ENCODE assay signal across 13 cellular contexts in the genomic region with DNA sequence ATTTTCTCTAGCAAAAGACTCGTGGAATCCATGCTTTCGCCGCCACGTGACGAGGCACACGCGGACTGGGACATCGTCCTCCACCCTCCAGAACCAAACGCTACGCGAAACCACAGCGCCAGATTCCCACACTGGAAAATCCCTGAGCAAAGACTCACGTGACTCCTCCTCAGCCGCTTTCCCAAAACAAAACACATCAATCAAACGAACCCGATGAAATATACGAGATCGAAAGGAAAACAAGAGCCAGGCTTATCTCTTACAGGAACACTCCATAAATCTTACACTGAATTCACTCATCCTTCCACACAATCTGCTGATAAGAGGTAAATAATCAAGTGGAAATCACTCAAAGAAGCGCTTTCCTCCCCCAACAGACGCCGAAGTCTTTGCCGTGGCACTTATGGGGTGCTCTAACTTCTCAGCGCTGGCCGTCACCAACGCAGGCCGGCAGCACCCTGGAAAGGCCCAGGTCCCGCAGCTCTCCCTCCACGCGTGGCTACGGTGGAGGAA. TPM values are rescaled to one million over a fixed set of nuclear protein-coding genes. Genes with fewer than 3 reads are reported as not detected.
A peak's percentile ranks its signal among the peaks of the same experiment; 100 is the strongest.
DNase-seq lines count a peak whose midpoint lies in the region; ATAC-seq and TF ChIP-seq lines count a peak whose summit lies in the region.
"Had no signal": no experiment of that assay in that cellular context is flagged by ENCODE, and none has a peak within 500 bp of the region (broad histone marks: within the 10 kb centered on the region; RNA-seq: fewer than 3 reads in every experiment).

No MANE protein-coding gene starts in this region.

- H4K91ac ChIP-seq in neuronal stem cell (ENCODE audit: low read depth, low read length, poor library complexity): no peak overlapping the region

- H3K4ac ChIP-seq in neuronal stem cell (ENCODE audit: low read length): no peak overlapping the region

- H3K18ac ChIP-seq in neuronal stem cell (ENCODE audit: low read length): no peak overlapping the region

- H3K27ac ChIP-seq in breast epithelium (peak overlapping the region in 1 of 2 donors; percentile 46), mammary epithelial cell (ENCODE audit: insufficient read depth, low read depth, low read length) (no peak overlapping the region), urinary bladder (ENCODE audit: low read depth) (peak overlapping the region; percentile 68), neuronal stem cell (replicated peaks; ENCODE audit: low read length) (no peak overlapping the region)
- H3K27ac ChIP-seq: 22Rv1 had no signal

- H3K4me2 ChIP-seq in mammary epithelial cell (ENCODE audit: insufficient read depth, low read depth, low read length) (no peak overlapping the region), neuronal stem cell (ENCODE audit: insufficient read depth, low read length, poor library complexity, severe bottlenecking) (no peak overlapping the region)

- H2BK5ac ChIP-seq in neuronal stem cell (ENCODE audit: low read length): no peak overlapping the region

- no peaks in the 10 kb centered on the region for H3K4me1 ChIP-seq in breast epithelium
- no peaks in the 10 kb centered on the region for H3K4me1 ChIP-seq in mammary epithelial cell (ENCODE audit: insufficient read depth, low read length)
- peaks cover 9% of the 10 kb centered on the region for H3K4me1 ChIP-seq in mucosa of stomach (ENCODE audit: control insufficient read depth, insufficient read depth, low read length)
- no peaks in the 10 kb centered on the region for H3K4me1 ChIP-seq in urinary bladder (ENCODE audit: insufficient read depth)
- peaks cover 25 to 34% of the 10 kb centered on the region in 2 donors for H3K4me1 ChIP-seq in neuronal stem cell (ENCODE audit: control insufficient read depth in 2 of 2, insufficient read depth in 1 of 2, low read depth in 1 of 2, low read length in 2 of 2)
- peaks cover 7% of the 10 kb centered on the region; the same call in 1 of the 2 replicates for H3K4me1 ChIP-seq in HAP-1

- H3K79me1 ChIP-seq in neuronal stem cell (ENCODE audit: low read depth, low read length): peaks cover 16% of the 10 kb centered on the region

- peak overlapping the region in 2 of 3 donors; percentile 26 to 42 for H3K4me3 ChIP-seq in breast epithelium
- H3K4me3 ChIP-seq in mammary epithelial cell (replicated peaks in 1 of 3; ENCODE audit: insufficient read depth in 1 of 3, low read depth in 2 of 3, low read length in 3 of 3): no peak overlapping the region
- H3K4me3 ChIP-seq in fibroblast of villous mesenchyme (ENCODE audit: low read depth, low read length): peak overlapping the region; percentile 60
- peak overlapping the region; percentile 12 for H3K4me3 ChIP-seq in mucosa of stomach (ENCODE audit: low read length)
- H3K4me3 ChIP-seq in urinary bladder (ENCODE audit: low read depth, low read length): peak overlapping the region; percentile 6
- H3K4me3 ChIP-seq in neuronal stem cell (ENCODE audit: low read length in 2 of 2): no peak overlapping the region
- no peak overlapping the region for H3K4me3 ChIP-seq in HAP-1

- H2BK15ac ChIP-seq in neuronal stem cell (ENCODE audit: low read length): no peak overlapping the region

- no peaks in the 10 kb centered on the region for H3K79me2 ChIP-seq in mammary epithelial cell (ENCODE audit: insufficient read depth, low read length)

- H3K27me3 ChIP-seq in breast epithelium (no peaks in the 10 kb centered on the region), mammary epithelial cell (ENCODE audit: insufficient read depth, low read length) (no peaks in the 10 kb centered on the region), mucosa of stomach (ENCODE audit: control insufficient read depth, insufficient read depth, low read length) (no peaks in the 10 kb centered on the region), neuronal stem cell (ENCODE audit: control insufficient read depth in 3 of 3, insufficient read depth in 3 of 3, low read depth in 1 of 3, low read length in 3 of 3) (no peaks in the 10 kb centered on the region), HAP-1 (ENCODE audit: low read depth) (no peaks in the 10 kb centered on the region)

- BruUV-seq in mammary epithelial cell (replicated peaks; lab: Mats Ljungman, UMichigan): no TSS peak

- no peak overlapping the region for H3K9ac ChIP-seq in mammary epithelial cell (ENCODE audit: insufficient read depth, low read length)
- H3K9ac ChIP-seq in mucosa of stomach (ENCODE audit: low read length): no peak overlapping the region
- no peak overlapping the region for H3K9ac ChIP-seq in neuronal stem cell (ENCODE audit: low read depth, low read length, poor library complexity)

- H2BK120ac ChIP-seq in neuronal stem cell (ENCODE audit: low read depth, low read length): no peak overlapping the region

- H4K20me1 ChIP-seq in mammary epithelial cell (ENCODE audit: insufficient read depth, low read length): no peaks in the 10 kb centered on the region

- no peak overlapping the region for H2BK12ac ChIP-seq in neuronal stem cell (ENCODE audit: low read length)

- dilution Hi-C loops in mammary epithelial cell (cut with HindIII; ENCODE audit: low sequenced_read_pairs): no loop called here

- in situ Hi-C loops in mammary epithelial cell (cut with MboI; ENCODE audit: low sequenced_read_pairs in 2 of 2): no loop called here
- in situ Hi-C loops in HAP-1 (cut with MboI; ENCODE audit: low sequenced_read_pairs): no loop called here

- CTCF ChIA-PET in mammary epithelial cell (lab: Charles Lee; ENCODE audit: low non-redundant PET): no interaction called here

- no peak overlapping the region for H3K14ac ChIP-seq in neuronal stem cell (ENCODE audit: low read length)

- 95% methylated on average over 25 of the region's 30 CpGs for WGBS in mammary epithelial cell (ENCODE audit: low coverage, missing lambda C conversion rate)
- 27% methylated on average over 30 of the region's 30 CpGs for WGBS in urinary bladder
- WGBS in neuronal stem cell (ENCODE audit: extremely low coverage in 2 of 2, insufficient read length in 2 of 2, insufficient replicate concordance in 1 of 2), 2 donors: no CpG with 5 or more reads among the region's 30 CpGs

- H4K8ac ChIP-seq in neuronal stem cell (ENCODE audit: low read depth, low read length): no peak overlapping the region

- no peak for DNase-seq in breast epithelium (ENCODE audit: low spot score in 2 of 2)
- no peak for DNase-seq in mammary epithelial cell
- peak; percentile 88 for DNase-seq in fibroblast of villous mesenchyme (ENCODE audit: low read depth)
- DNase-seq in neuronal stem cell (ENCODE audit: low spot score): no peak
- DNase-seq in HAP-1 (ENCODE audit: low spot score in 2 of 2): no peak
- DNase-seq: activated CD4-positive, alpha-beta T cell treated with anti-CD3 and anti-CD28 coated beads, Interleukin-2, amount 10 ng/mL, durations not matched to agents 7 days and 5 days; activated naive CD4-positive, alpha-beta T cell; NCI-H1092; NCI-H774 had no signal

- no peak overlapping the region for H3K23ac ChIP-seq in neuronal stem cell (ENCODE audit: low read depth, low read length, poor library complexity)

- no peak for TF ChIP-seq POLR2A in breast epithelium (IDR thresholded peaks at IDR 0.05)

- intact Hi-C loops in breast epithelium (cut with DNase I; ENCODE audit: low total_unique reads) (no loop called here), mammary epithelial cell (cut with micrococcal nuclease) (no loop called here)

- TF ChIP-seq CTCF in breast epithelium (IDR thresholded peaks at IDR 0.05) (no peak), mammary epithelial cell (conservative IDR thresholded peaks at IDR 0.05 in 1 of 2, IDR thresholded peaks at IDR 0.05 in 1 of 2; ENCODE audit: extremely low read depth in 1 of 2, insufficient read depth in 1 of 2, low read depth in 1 of 2, low read length in 2 of 2) (no peak), fibroblast of villous mesenchyme (IDR thresholded peaks at IDR 0.05; ENCODE audit: insufficient read depth, low read depth, low read length) (no peak)

- H3K9me3 ChIP-seq in breast epithelium: no peaks in the 10 kb centered on the region
- peaks cover 56% of the 10 kb centered on the region for H3K9me3 ChIP-seq in mammary epithelial cell (replicated peaks; ENCODE audit: insufficient read depth, low read length)
- no peaks in the 10 kb centered on the region for H3K9me3 ChIP-seq in mucosa of stomach (ENCODE audit: control insufficient read depth, low read length)
- peaks cover 0 to 6% of the 10 kb centered on the region in 2 donors for H3K9me3 ChIP-seq in neuronal stem cell (replicated peaks in 1 of 2; ENCODE audit: control insufficient read depth in 2 of 2, insufficient read depth in 1 of 2, low read depth in 1 of 2, low read length in 2 of 2)
- no peaks in the 10 kb centered on the region for H3K9me3 ChIP-seq in HAP-1

- ATAC-seq in HG02798 (IDR thresholded peaks at IDR 0.05; ENCODE audit: poor library complexity, unreplicated experiment): no peak

- H2AFZ ChIP-seq in mammary epithelial cell (ENCODE audit: low read depth, low read length): no peak overlapping the region
- H2AFZ ChIP-seq in neuronal stem cell (ENCODE audit: low read length): no peak overlapping the region

- H3K36me3 ChIP-seq in breast epithelium (no peaks in the 10 kb centered on the region), mammary epithelial cell (ENCODE audit: insufficient read depth, low read length) (no peaks in the 10 kb centered on the region), mucosa of stomach (ENCODE audit: control insufficient read depth, insufficient read depth, low read length) (no peaks in the 10 kb centered on the region), urinary bladder (ENCODE audit: insufficient read depth) (no peaks in the 10 kb centered on the region), neuronal stem cell (replicated peaks in 1 of 2; ENCODE audit: control insufficient read depth in 2 of 2, insufficient read depth in 2 of 2, low read length in 2 of 2) (peaks cover 0 to 2% of the 10 kb centered on the region in 2 donors), HAP-1 (replicated peaks) (no peaks in the 10 kb centered on the region)

- no peak overlapping the region for H2AK5ac ChIP-seq in neuronal stem cell (ENCODE audit: low read depth, low read length)

RNA-seq across cellular contexts. Expression of a gene that starts 23.8 kb away (rescaled TPM):
- total RNA-seq in breast epithelium (10 to 100 TPM; 17.1 to 48.2 (median 20.3) TPM), mammary epithelial cell (1 to 10 TPM; 7.1 to 7.3 TPM), fibroblast of villous mesenchyme (18.7 and 19.9 TPM in 2 replicates), urinary bladder (24.3 TPM)
- polyA plus RNA-seq in mammary epithelial cell (0.10 TPM), urinary bladder (21.0 TPM)
- not detected for polyA minus RNA-seq in mammary epithelial cell
- 8.1 TPM for polyA plus RNA-seq in neuronal stem cell (2013, experiment 1 of 2)
- polyA plus RNA-seq in neuronal stem cell (2013, experiment 2 of 2): 8.4 TPM

Comparison
In these comparisons a context has a peak if more than half of its experiments do, and no peak if none do; other contexts are left out.
1. H3K4me3 ChIP-seq: peak in breast epithelium (2 of 3), fibroblast of villous mesenchyme (single experiment), mucosa of stomach (single experiment) and urinary bladder (single experiment); none in mammary epithelial cell (0 of 3), neuronal stem cell (0 of 2) and HAP-1 (single experiment).